ENCODE assay signal across 7 cellular contexts in genomic region chr11:65870706-65871681, GRCh38. TPM values are rescaled to one million over a fixed set of nuclear protein-coding genes. Genes with fewer than 3 reads are reported as not detected.
DNase-seq lines count a peak whose midpoint lies in the region; ATAC-seq and TF ChIP-seq lines count a peak whose summit lies in the region.
"Had no signal": no experiment of that assay in that cellular context is flagged by ENCODE, and none has a peak within 500 bp of the region (broad histone marks: within the 10 kb centered on the region; RNA-seq: fewer than 3 reads in every experiment).

No MANE protein-coding gene starts in this region.

- H3K27ac Mint-ChIP-seq in activated T-cell treated with anti-CD3 and anti-CD28 coated beads, Interleukin-2, amount 50 U/mL, for 72 hours: no peak overlapping the region
- H3K27ac Mint-ChIP-seq in glutamatergic neuron (ENCODE audit: unreplicated experiment) (peak overlapping the region; percentile 25), type B pancreatic cell (peak overlapping the region; percentile 78)

- TF ChIP-seq CTCF in glutamatergic neuron (IDR thresholded peaks at IDR 0.05; ENCODE audit: partially characterized antibody, unreplicated experiment) (no peak), type B pancreatic cell (conservative IDR thresholded peaks at IDR 0.05) (no peak)

- H3K4me1 Mint-ChIP-seq in activated T-cell treated with anti-CD3 and anti-CD28 coated beads, Interleukin-2, amount 50 U/mL, for 72 hours (ENCODE audit: low read depth): peaks cover 23% of the 10 kb centered on the region
- peaks cover 18% of the 10 kb centered on the region for H3K4me1 Mint-ChIP-seq in activated T-cell treated with anti-CD3 and anti-CD28 coated beads, Interleukin-2, amount 50 U/mL, for 4 hours (ENCODE audit: low read depth)
- H3K4me1 Mint-ChIP-seq in glutamatergic neuron (ENCODE audit: low read depth, unreplicated experiment) (peaks cover 25% of the 10 kb centered on the region), type B pancreatic cell (ENCODE audit: unreplicated experiment) (peaks cover 12% of the 10 kb centered on the region)

- H3K36me3 Mint-ChIP-seq in activated T-cell treated with anti-CD3 and anti-CD28 coated beads, Interleukin-2, amount 50 U/mL, for 72 hours (ENCODE audit: insufficient read depth in 2 of 2): peaks cover 0 to 4% of the 10 kb centered on the region in 2 donors
- H3K36me3 Mint-ChIP-seq in activated T-cell treated with anti-CD3 and anti-CD28 coated beads, Interleukin-2, amount 50 U/mL, for 4 hours (ENCODE audit: insufficient read depth): peaks cover 5% of the 10 kb centered on the region
- no peaks in the 10 kb centered on the region for H3K36me3 Mint-ChIP-seq in glutamatergic neuron (ENCODE audit: unreplicated experiment)
- H3K36me3 Mint-ChIP-seq in type B pancreatic cell: no peaks in the 10 kb centered on the region

- ATAC-seq in activated T-cell treated with anti-CD3 and anti-CD28 coated beads, Interleukin-2, amount 50 U/mL, for 72 hours (replicated peaks in 1 of 2): no peak
- ATAC-seq in activated T-cell treated with anti-CD3 and anti-CD28 coated beads, Interleukin-2, amount 50 U/mL, for 4 hours: no peak
- no peak for ATAC-seq in GM18909 (IDR thresholded peaks at IDR 0.05; ENCODE audit: poor library complexity, unreplicated experiment)
- ATAC-seq in HG02970 (IDR thresholded peaks at IDR 0.05; ENCODE audit: low FRiP score, unreplicated experiment): no peak

- H3K9me3 Mint-ChIP-seq in activated T-cell treated with anti-CD3 and anti-CD28 coated beads, Interleukin-2, amount 50 U/mL, for 72 hours: no peaks in the 10 kb centered on the region
- H3K9me3 Mint-ChIP-seq in activated T-cell treated with anti-CD3 and anti-CD28 coated beads, Interleukin-2, amount 50 U/mL, for 4 hours: no peaks in the 10 kb centered on the region
- H3K9me3 Mint-ChIP-seq in glutamatergic neuron (ENCODE audit: unreplicated experiment): peaks cover 9% of the 10 kb centered on the region
- no peaks in the 10 kb centered on the region for H3K9me3 Mint-ChIP-seq in type B pancreatic cell

- DNase-seq in activated T-cell treated with anti-CD3 and anti-CD28 coated beads, Interleukin-2, amount 50 U/mL, for 72 hours: no peak
- no peak for DNase-seq in activated T-cell treated with anti-CD3 and anti-CD28 coated beads, Interleukin-2, amount 50 U/mL, for 4 hours
- DNase-seq in glutamatergic neuron (no peak), type B pancreatic cell (ENCODE audit: extremely low spot score, unreplicated experiment) (no peak)

- no peaks in the 10 kb centered on the region for H3K27me3 Mint-ChIP-seq in activated T-cell treated with anti-CD3 and anti-CD28 coated beads, Interleukin-2, amount 50 U/mL, for 72 hours (ENCODE audit: low read depth)
- no peaks in the 10 kb centered on the region for H3K27me3 Mint-ChIP-seq in activated T-cell treated with anti-CD3 and anti-CD28 coated beads, Interleukin-2, amount 50 U/mL, for 4 hours (ENCODE audit: low read depth)
- H3K27me3 Mint-ChIP-seq in glutamatergic neuron (ENCODE audit: unreplicated experiment) (peaks cover 20% of the 10 kb centered on the region), type B pancreatic cell (peaks cover 5% of the 10 kb centered on the region)

- H3K4me3 Mint-ChIP-seq in activated T-cell treated with anti-CD3 and anti-CD28 coated beads, Interleukin-2, amount 50 U/mL, for 72 hours: peak overlapping the region; percentile 42 to 64
- H3K4me3 Mint-ChIP-seq in activated T-cell treated with anti-CD3 and anti-CD28 coated beads, Interleukin-2, amount 50 U/mL, for 4 hours: no peak overlapping the region
- H3K4me3 Mint-ChIP-seq in glutamatergic neuron (ENCODE audit: unreplicated experiment) (peak overlapping the region; percentile 52), type B pancreatic cell (peak overlapping the region; percentile 69)

RNA-seq across cellular contexts. Expression of gene EFEMP2, which starts 1.6 kb away (rescaled TPM):
- 10 to 100 TPM; 22.4 to 26.0 TPM for total RNA-seq in activated T-cell treated with anti-CD3 and anti-CD28 coated beads, Interleukin-2, amount 50 U/mL, for 72 hours
- 1 to 10 TPM; 1.0 to 2.9 (median 2.0) TPM for total RNA-seq in activated T-cell treated with anti-CD3 and anti-CD28 coated beads, Interleukin-2, amount 50 U/mL, for 4 hours
- total RNA-seq in glutamatergic neuron (ENCODE audit: unreplicated experiment) (16.3 TPM), type B pancreatic cell (ENCODE audit: low replicate concordance) (5.5 and 24.5 TPM in 2 replicates)

RNA-seq across cellular contexts. Expression of gene CTSW, which starts 8.6 kb away (rescaled TPM):
- total RNA-seq in activated T-cell treated with anti-CD3 and anti-CD28 coated beads, Interleukin-2, amount 50 U/mL, for 72 hours: 10 to 100 TPM; 16.8 to 27.8 TPM
- total RNA-seq in activated T-cell treated with anti-CD3 and anti-CD28 coated beads, Interleukin-2, amount 50 U/mL, for 4 hours: 10 to 100 TPM in 2 of 3 donors, 1 to 10 TPM in 1; 8.4 to 12.3 (median 11.2) TPM
- not detected for total RNA-seq in glutamatergic neuron (ENCODE audit: unreplicated experiment)
- total RNA-seq in type B pancreatic cell (ENCODE audit: low replicate concordance): not detected in 2 replicates
- total RNA-seq: kidney epithelial cell had no signal

RNA-seq across cellular contexts. Expression of gene MUS81, which starts 10.8 kb away (rescaled TPM):
- total RNA-seq in activated T-cell treated with anti-CD3 and anti-CD28 coated beads, Interleukin-2, amount 50 U/mL, for 72 hours: 10 to 100 TPM; 80.6 to 94.8 TPM
- total RNA-seq in activated T-cell treated with anti-CD3 and anti-CD28 coated beads, Interleukin-2, amount 50 U/mL, for 4 hours: 10 to 100 TPM; 60.8 to 72.9 (median 60.8) TPM
- total RNA-seq in glutamatergic neuron (ENCODE audit: unreplicated experiment) (114 TPM), type B pancreatic cell (ENCODE audit: low replicate concordance) (67.9 and 72.4 TPM in 2 replicates)

RNA-seq across cellular contexts. Expression of gene CFL1, which starts 13.0 kb away (rescaled TPM):
- 100 to 1,000 TPM; 477 to 512 TPM for total RNA-seq in activated T-cell treated with anti-CD3 and anti-CD28 coated beads, Interleukin-2, amount 50 U/mL, for 72 hours
- 1,000 to 10,000 TPM in 1 of 3 donors, 100 to 1,000 TPM in 2; 944 to 1,135 (median 977) TPM for total RNA-seq in activated T-cell treated with anti-CD3 and anti-CD28 coated beads, Interleukin-2, amount 50 U/mL, for 4 hours
- 1,294 TPM for total RNA-seq in glutamatergic neuron (ENCODE audit: unreplicated experiment)
- total RNA-seq in type B pancreatic cell (ENCODE audit: low replicate concordance): 947 and 981 TPM in 2 replicates

RNA-seq across cellular contexts. Expression of gene FIBP, which starts 17.3 kb away (rescaled TPM):
- 10 to 100 TPM; 86.4 to 91.9 TPM for total RNA-seq in activated T-cell treated with anti-CD3 and anti-CD28 coated beads, Interleukin-2, amount 50 U/mL, for 72 hours
- total RNA-seq in activated T-cell treated with anti-CD3 and anti-CD28 coated beads, Interleukin-2, amount 50 U/mL, for 4 hours: 10 to 100 TPM; 72.8 to 86.1 (median 83.9) TPM
- total RNA-seq in glutamatergic neuron (ENCODE audit: unreplicated experiment) (115 TPM), type B pancreatic cell (ENCODE audit: low replicate concordance) (50.9 and 74.7 TPM in 2 replicates)
